In the genomic region with DNA sequence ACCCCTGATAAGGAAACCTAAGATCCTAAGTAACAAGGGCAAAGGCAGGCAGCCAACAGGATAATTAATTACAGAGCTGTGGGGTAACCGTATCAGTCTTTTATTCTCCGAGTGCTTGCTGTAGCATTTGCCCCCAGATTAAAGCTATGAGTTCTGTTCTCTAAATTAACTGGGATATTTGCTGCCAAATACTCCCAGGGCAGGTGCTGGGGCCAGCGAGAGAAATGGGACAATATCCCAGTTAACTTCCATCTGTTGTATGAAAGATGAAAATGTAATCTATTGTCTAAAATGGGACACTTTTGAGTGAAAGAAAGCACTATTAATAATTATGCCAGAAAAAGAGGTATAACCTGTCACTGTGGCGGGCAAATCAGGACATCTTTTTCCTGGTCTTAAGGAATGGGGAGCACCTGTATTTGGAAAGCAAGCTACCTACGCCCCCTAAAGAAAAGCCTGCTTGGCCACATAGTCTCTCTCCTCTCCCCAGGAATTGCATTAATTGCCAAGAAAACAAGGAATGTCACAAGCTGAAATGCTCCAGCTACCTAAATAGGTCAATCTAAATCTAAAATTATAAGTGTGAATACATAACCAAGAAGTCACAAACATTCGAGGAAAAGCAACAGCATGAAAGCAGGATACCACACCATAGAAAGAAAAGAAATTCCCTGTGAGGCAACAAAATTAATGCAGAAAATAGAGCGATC, we compare ENCODE assay signal across 21 cellular contexts. TPM values are rescaled to one million over a fixed set of nuclear protein-coding genes. Genes with fewer than 3 reads are reported as not detected.
"Had no signal": no experiment of that assay in that cellular context is flagged by ENCODE, and none has a peak within 500 bp of the region (broad histone marks: within the 10 kb centered on the region; RNA-seq: fewer than 3 reads in every experiment).

No MANE protein-coding gene starts in this region.

- ATAC-seq: effector memory CD8-positive, alpha-beta T cell; gastrocnemius medialis; heart right ventricle; mucosa of descending colon; naive thymus-derived CD8-positive, alpha-beta T cell; sciatic nerve; stimulated activated memory B cell treated with anti-CD40 and anti-IgM and Interleukin-4, amounts not matched to agents 10 μg/mL and 1 μg/mL and 100 μg/mL, for 72 hours had no signal

- H3K36me3 ChIP-seq: esophagus muscularis mucosa, gastrocnemius medialis, heart right ventricle, neutrophil, spleen, tibial artery, upper lobe of left lung, uterus had no signal

- H3K4me1 ChIP-seq: esophagus muscularis mucosa, gastrocnemius medialis, spleen, tibial artery, uterus had no signal

- H3K36me3 Mint-ChIP-seq: naive thymus-derived CD8-positive, alpha-beta T cell; stimulated activated memory B cell treated with anti-CD40 and anti-IgM and Interleukin-4, amounts not matched to agents 10 μg/mL and 1 μg/mL and 100 μg/mL, for 72 hours had no signal

- H3K27ac Mint-ChIP-seq: effector memory CD8-positive, alpha-beta T cell; naive thymus-derived CD8-positive, alpha-beta T cell; stimulated activated memory B cell treated with anti-CD40 and anti-IgM and Interleukin-4, amounts not matched to agents 10 μg/mL and 1 μg/mL and 100 μg/mL, for 72 hours; stimulated activated naive CD8-positive, alpha-beta T cell treated with anti-CD3 and anti-CD28 coated beads, Interleukin-15, Interleukin-2, amounts not matched to agents 100 ng/mL and 50 ng/mL, for 24 hours had no signal

- H3K9me3 Mint-ChIP-seq: effector memory CD8-positive, alpha-beta T cell; naive thymus-derived CD8-positive, alpha-beta T cell; stimulated activated memory B cell treated with anti-CD40 and anti-IgM and Interleukin-4, amounts not matched to agents 10 μg/mL and 1 μg/mL and 100 μg/mL, for 72 hours; stimulated activated naive CD8-positive, alpha-beta T cell treated with anti-CD3 and anti-CD28 coated beads, Interleukin-15, Interleukin-2, amounts not matched to agents 100 ng/mL and 50 ng/mL, for 24 hours had no signal

- DNase-seq: effector memory CD8-positive, alpha-beta T cell; gastrocnemius medialis; heart right ventricle; hypothalamus; kidney glomerular epithelial cell; mucosa of descending colon; naive thymus-derived CD8-positive, alpha-beta T cell; posterior cingulate gyrus; spleen; stimulated activated CD4-positive, alpha-beta T cell treated with anti-CD3 and anti-CD28 coated beads, Interleukin-15, amount 100 ng/mL, for 24 hours; stimulated activated CD4-positive, alpha-beta T cell treated with anti-CD3 and anti-CD28 coated beads, Interleukin-1b, Interleukin-23, amount 100 ng/mL, for 48 hours; stimulated activated CD4-positive, alpha-beta T cell treated with anti-CD3 and anti-CD28 coated beads, Interleukin-4, amount 100 ng/mL, for 24 hours; tibial artery; upper lobe of left lung; uterus had no signal

- H3K27ac ChIP-seq: epithelial cell of prostate, esophagus muscularis mucosa, gastrocnemius medialis, heart right ventricle, neutrophil, spleen, tibial artery, upper lobe of left lung, uterus had no signal

- H3K4me3 ChIP-seq: esophagus muscularis mucosa, gastrocnemius medialis, heart right ventricle, mucosa of descending colon, spleen, tibial artery, upper lobe of left lung, uterus had no signal

- H3K4me3 Mint-ChIP-seq: effector memory CD8-positive, alpha-beta T cell; naive thymus-derived CD8-positive, alpha-beta T cell; stimulated activated memory B cell treated with anti-CD40 and anti-IgM and Interleukin-4, amounts not matched to agents 10 μg/mL and 1 μg/mL and 100 μg/mL, for 72 hours; stimulated activated naive CD8-positive, alpha-beta T cell treated with anti-CD3 and anti-CD28 coated beads, Interleukin-15, Interleukin-2, amounts not matched to agents 100 ng/mL and 50 ng/mL, for 24 hours had no signal

- H3K27me3 ChIP-seq: esophagus muscularis mucosa, gastrocnemius medialis, heart right ventricle, neutrophil, spleen, tibial artery, upper lobe of left lung, uterus had no signal

- H3K27me3 Mint-ChIP-seq: effector memory CD8-positive, alpha-beta T cell; naive thymus-derived CD8-positive, alpha-beta T cell; stimulated activated memory B cell treated with anti-CD40 and anti-IgM and Interleukin-4, amounts not matched to agents 10 μg/mL and 1 μg/mL and 100 μg/mL, for 72 hours; stimulated activated naive CD8-positive, alpha-beta T cell treated with anti-CD3 and anti-CD28 coated beads, Interleukin-15, Interleukin-2, amounts not matched to agents 100 ng/mL and 50 ng/mL, for 24 hours had no signal

RNA-seq across cellular contexts. Expression of a gene that starts 26.7 kb away (rescaled TPM):
- total RNA-seq: gastrocnemius medialis had no signal
- polyA plus RNA-seq: naive thymus-derived CD8-positive, alpha-beta T cell had no signal
